In genomic region chr19:12481781-12482504, GRCh38 we compare ENCODE assay signal across 12 cellular contexts. TPM values are rescaled to one million over a fixed set of nuclear protein-coding genes. Genes with fewer than 3 reads are reported as not detected.
A peak's percentile ranks its signal among the peaks of the same experiment; 100 is the strongest.
DNase-seq lines count a peak whose midpoint lies in the region; FAIRE-seq and TF ChIP-seq lines count a peak whose summit lies in the region.
"Had no signal": no experiment of that assay in that cellular context is flagged by ENCODE, and none has a peak within 500 bp of the region (broad histone marks: within the 10 kb centered on the region; RNA-seq: fewer than 3 reads in every experiment).

No MANE protein-coding gene starts in this region.

- H3K27ac Mint-ChIP-seq in astrocyte (ENCODE audit: unreplicated experiment) (no peak overlapping the region), nephron (peak overlapping the region in 1 of 3 experiments; percentile 12)

- peak overlapping the region; percentile 51 for H3K4me2 ChIP-seq in DOHH2 (ENCODE audit: low read length)
- peak overlapping the region; percentile 22 for H3K4me2 ChIP-seq in astrocyte (ENCODE audit: low read length)

- DNase-seq in astrocyte (ENCODE audit: low read depth) (no peak), NCI-H2081 treated with DMSO at 0.1 percent for 48 hours (lab: John Stamatoyannopoulos, UW) (no peak), tibial artery (no peak), DMS153 treated with DMSO at 0.1 percent for 48 hours (lab: John Stamatoyannopoulos, UW; ENCODE audit: unreplicated experiment) (no peak)
- DNase-seq: NCI-H1417, NCI-H345 had no signal

- peaks cover 6% of the 10 kb centered on the region; the same call in 1 of the 2 replicates for H3F3A ChIP-seq in DOHH2 (ENCODE audit: control insufficient read depth, insufficient read depth)

- FAIRE-seq in astrocyte (lab: Jason Lieb, UNC) = no peak
- FAIRE-seq: islet of Langerhans had no signal

- H3K9me3 ChIP-seq in DOHH2 (ENCODE audit: control insufficient read depth, insufficient read depth, low read length) (no peaks in the 10 kb centered on the region), KOPT-K1 (ENCODE audit: insufficient read depth, low read length, poor library complexity, severe bottlenecking) (no peaks in the 10 kb centered on the region), astrocyte (ENCODE audit: insufficient read depth, low read depth, low read length) (no peaks in the 10 kb centered on the region), tibial artery (no peaks in the 10 kb centered on the region)
- H3K9me3 ChIP-seq: gastroesophageal sphincter, thoracic aorta had no signal

- H3K36me3 Mint-ChIP-seq in astrocyte (ENCODE audit: low read depth, unreplicated experiment) (peaks cover 12% of the 10 kb centered on the region), nephron (ENCODE audit: low read depth) (peaks cover 43% of the 10 kb centered on the region)

- H3K9me3 Mint-ChIP-seq in astrocyte (ENCODE audit: unreplicated experiment) (peaks cover 5% of the 10 kb centered on the region), nephron (peaks cover 28% of the 10 kb centered on the region)

- H3K4me3 Mint-ChIP-seq in astrocyte (ENCODE audit: unreplicated experiment) = no peak overlapping the region
- peak overlapping the region; percentile 69 to 81 (median 78) for H3K4me3 Mint-ChIP-seq in nephron

- intact Hi-C loops in tibial artery (cut with DNase I; ENCODE audit: low total_unique reads) = no loop called here

- TF ChIP-seq CTCF in DOHH2 (IDR thresholded peaks at IDR 0.05; ENCODE audit: low read depth, low read length, poor library complexity, severe bottlenecking) (no peak), astrocyte (IDR thresholded peaks at IDR 0.05; ENCODE audit: insufficient read depth, low read depth, low read length) (no peak), nephron (IDR thresholded peaks at IDR 0.05; ENCODE audit: unreplicated experiment in 3 of 3) (no peak), tibial artery (IDR thresholded peaks at IDR 0.05) (no peak)

- H3K4me1 ChIP-seq in DOHH2 (ENCODE audit: control insufficient read depth, low read length) = peaks cover 45% of the 10 kb centered on the region
- H3K4me1 ChIP-seq in astrocyte (ENCODE audit: insufficient read depth, low read length) = peaks cover 17% of the 10 kb centered on the region
- peaks cover 0 to 18% (median 14%) of the 10 kb centered on the region in 4 donors for H3K4me1 ChIP-seq in tibial artery

- H4K20me1 ChIP-seq in DOHH2 (ENCODE audit: control insufficient read depth, insufficient read depth, low read depth, low read length) = no peaks in the 10 kb centered on the region
- H4K20me1 ChIP-seq in astrocyte (ENCODE audit: insufficient read depth, low read length) = peaks cover 14% of the 10 kb centered on the region

- H3K27me3 Mint-ChIP-seq in astrocyte (ENCODE audit: low read depth, unreplicated experiment) = no peaks in the 10 kb centered on the region
- no peaks in the 10 kb centered on the region for H3K27me3 Mint-ChIP-seq in nephron (ENCODE audit: low read depth)

- peaks cover 39% of the 10 kb centered on the region for H3K79me2 ChIP-seq in DOHH2 (ENCODE audit: control insufficient read depth, low read length)
- H3K79me2 ChIP-seq in astrocyte (ENCODE audit: insufficient read depth, low read length) = peaks cover 53% of the 10 kb centered on the region

- no peaks in the 10 kb centered on the region for H3K9me2 ChIP-seq in DOHH2 (replicated peaks; ENCODE audit: control insufficient read depth, low read length)

- peaks cover 8% of the 10 kb centered on the region for H3K4me1 Mint-ChIP-seq in astrocyte (ENCODE audit: low read depth, unreplicated experiment)
- peaks cover 26% of the 10 kb centered on the region for H3K4me1 Mint-ChIP-seq in nephron

- H3K27me3 ChIP-seq in DOHH2 (ENCODE audit: control insufficient read depth, low read length) = no peaks in the 10 kb centered on the region
- H3K27me3 ChIP-seq in astrocyte (ENCODE audit: insufficient read depth, low read length) = no peaks in the 10 kb centered on the region
- no peaks in the 10 kb centered on the region for H3K27me3 ChIP-seq in tibial artery
- H3K27me3 ChIP-seq: gastroesophageal sphincter had no signal

- H3K4me3 ChIP-seq in DOHH2 (ENCODE audit: low read length) = peak overlapping the region; percentile 38
- no peak overlapping the region for H3K4me3 ChIP-seq in astrocyte (ENCODE audit: insufficient read depth, low read depth, low read length)
- H3K4me3 ChIP-seq in tibial artery = no peak overlapping the region
- H3K4me3 ChIP-seq: gastroesophageal sphincter, thoracic aorta had no signal

- H3K9ac ChIP-seq in astrocyte (ENCODE audit: low read length) = no peak overlapping the region

- no peaks in the 10 kb centered on the region for H3K36me3 ChIP-seq in DOHH2 (ENCODE audit: control insufficient read depth, low read length)
- H3K36me3 ChIP-seq in KOPT-K1 (ENCODE audit: insufficient read depth, low read length) = no peaks in the 10 kb centered on the region
- H3K36me3 ChIP-seq in astrocyte (ENCODE audit: insufficient read depth, low read length) = no peaks in the 10 kb centered on the region
- H3K36me3 ChIP-seq in tibial artery = no peaks in the 10 kb centered on the region
- H3K36me3 ChIP-seq: gastroesophageal sphincter, thoracic aorta had no signal

- H3K27ac ChIP-seq in DOHH2 (ENCODE audit: low read depth, low read length) = no peak overlapping the region
- peak overlapping the region; percentile 15 for H3K27ac ChIP-seq in KOPT-K1 (ENCODE audit: low read depth, low read length, poor library complexity, severe bottlenecking)
- H3K27ac ChIP-seq in astrocyte (ENCODE audit: low read depth, low read length) = no peak overlapping the region
- H3K27ac ChIP-seq in tibial artery = no peak overlapping the region
- H3K27ac ChIP-seq: gastroesophageal sphincter, thoracic aorta had no signal

- no peak overlapping the region for H2AFZ ChIP-seq in astrocyte (ENCODE audit: low read depth, low read length)

RNA-seq across cellular contexts. Expression of gene ZNF709, which starts 2.7 kb away (rescaled TPM):
- 2.3 and 2.8 TPM in 2 replicates for total RNA-seq in astrocyte

RNA-seq across cellular contexts. Expression of gene ZNF443, which starts 41.1 kb away (rescaled TPM):
- total RNA-seq in astrocyte = 2.5 and 4.3 TPM in 2 replicates
